ENCODE assay signal across 4 cellular contexts in the genomic region with DNA sequence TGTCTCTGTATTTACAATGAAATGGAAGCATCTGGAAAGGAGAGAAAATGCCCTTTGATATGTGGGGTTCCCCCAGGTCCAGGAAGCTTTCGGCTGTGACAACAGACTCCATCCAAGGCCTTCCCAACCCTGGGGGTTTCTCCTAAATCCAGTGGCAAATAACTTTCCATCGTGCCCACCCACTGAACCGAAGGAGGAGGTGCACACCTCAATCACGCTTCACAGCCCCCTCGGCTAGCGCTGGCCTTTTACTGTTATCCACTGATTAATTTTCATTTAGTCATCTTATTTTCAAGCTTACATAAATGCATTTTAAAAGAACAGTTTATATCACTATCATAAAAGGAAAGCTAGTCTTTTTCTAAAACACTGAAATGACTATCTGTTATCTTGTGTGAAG.
"Had no signal": no experiment of that assay in that cellular context is flagged by ENCODE, and none has a peak within 500 bp of the region (broad histone marks: within the 10 kb centered on the region; RNA-seq: fewer than 3 reads in every experiment).

No MANE protein-coding gene starts in this region.

- DNase-seq: H9, HCEC 1CT, IMR-90 had no signal

- ATAC-seq: GM23338 had no signal

- H3K4me3 ChIP-seq: GM23338 had no signal
